In genomic region chr11:119322921-119323531, GRCh38 we compare ENCODE assay signal across 1 cellular context.
A peak's percentile ranks its signal among the peaks of the same experiment; 100 is the strongest.
TF ChIP-seq lines count a peak whose summit lies in the region.

No MANE protein-coding gene starts in this region.

TF ChIP-seq in HepG2, 621 proteins besides CTCF, POLR2A, EP300 and RAD21:
- no peak for TF ChIP-seq ZMAT3 (CRISPR knock-in tag; conservative IDR thresholded peaks at IDR 0.05)
- TF ChIP-seq MIXL1 (CRISPR knock-in tag; IDR thresholded peaks at IDR 0.05), result no peak
- TF ChIP-seq AFF4 (CRISPR knock-in tag; IDR thresholded peaks at IDR 0.05), result no peak
- no peak for TF ChIP-seq NFKB2 (CRISPR knock-in tag; IDR thresholded peaks at IDR 0.05; ENCODE audit: borderline replicate concordance)
- TF ChIP-seq ZSCAN30 (CRISPR knock-in tag; IDR thresholded peaks at IDR 0.05), result no peak
- no peak for TF ChIP-seq SETDB1 (CRISPR knock-in tag; IDR thresholded peaks at IDR 0.05; ENCODE audit: borderline replicate concordance)
- peak; percentile 60; the same call in 1 of the 2 replicates for TF ChIP-seq CHD4 (IDR thresholded peaks at IDR 0.05; ENCODE audit: borderline replicate concordance, low read length)
- no peak for TF ChIP-seq ZNF10 (CRISPR knock-in tag; IDR thresholded peaks at IDR 0.05; ENCODE audit: borderline replicate concordance, low read depth)
- TF ChIP-seq KLF13 (CRISPR knock-in tag; IDR thresholded peaks at IDR 0.05), result no peak
- no peak for TF ChIP-seq NFE2 (CRISPR knock-in tag; IDR thresholded peaks at IDR 0.05)
- no peak for TF ChIP-seq REL (CRISPR knock-in tag; conservative IDR thresholded peaks at IDR 0.05)
- no peak for TF ChIP-seq NFIC (IDR thresholded peaks at IDR 0.05; ENCODE audit: low read length)
- TF ChIP-seq ZC3H13 (CRISPR knock-in tag; IDR thresholded peaks at IDR 0.05), result 0 out of 2 replicates have a peak, but pooled peaks have one; percentile 27
- no peak for TF ChIP-seq ZNF24 (IDR thresholded peaks at IDR 0.05)
- no peak for TF ChIP-seq ZNF577 (CRISPR knock-in tag; IDR thresholded peaks at IDR 0.05; ENCODE audit: borderline replicate concordance, low read depth)
- TF ChIP-seq ZNF501 (CRISPR knock-in tag; IDR thresholded peaks at IDR 0.05), result 0 out of 2 replicates have a peak, but pooled peaks have one; percentile 28
- TF ChIP-seq ZNF512 (CRISPR knock-in tag; IDR thresholded peaks at IDR 0.05), result no peak
- TF ChIP-seq ZNF7 (CRISPR knock-in tag; IDR thresholded peaks at IDR 0.05), result no peak
- no peak for TF ChIP-seq ZNF337 (CRISPR knock-in tag; IDR thresholded peaks at IDR 0.05; ENCODE audit: borderline replicate concordance, low read depth)
- TF ChIP-seq TARDBP (CRISPR knock-in tag; IDR thresholded peaks at IDR 0.05), result no peak
- TF ChIP-seq RARG (CRISPR knock-in tag; IDR thresholded peaks at IDR 0.05; ENCODE audit: low read depth), result no peak
- no peak for TF ChIP-seq ARHGAP35 (CRISPR knock-in tag; IDR thresholded peaks at IDR 0.05; ENCODE audit: borderline replicate concordance)
- TF ChIP-seq RBAK (CRISPR knock-in tag; IDR thresholded peaks at IDR 0.05), result no peak
- no peak for TF ChIP-seq PLSCR1 (CRISPR knock-in tag; IDR thresholded peaks at IDR 0.05; ENCODE audit: borderline replicate concordance)
- TF ChIP-seq PATZ1 (CRISPR knock-in tag; IDR thresholded peaks at IDR 0.05), result no peak
- TF ChIP-seq AKAP8 (CRISPR knock-in tag; IDR thresholded peaks at IDR 0.05), result no peak
- no peak for TF ChIP-seq ZNF274 (CRISPR knock-in tag; IDR thresholded peaks at IDR 0.05)
- TF ChIP-seq ZFP91 (CRISPR knock-in tag; IDR thresholded peaks at IDR 0.05; ENCODE audit: borderline replicate concordance), result 0 out of 2 replicates have a peak, but pooled peaks have one; percentile 21
- TF ChIP-seq ZNF382 (CRISPR knock-in tag; IDR thresholded peaks at IDR 0.05; ENCODE audit: borderline replicate concordance), result no peak
- TF ChIP-seq KAT8 (CRISPR knock-in tag; IDR thresholded peaks at IDR 0.05), result no peak
- no peak for TF ChIP-seq ZBTB21 (CRISPR knock-in tag; IDR thresholded peaks at IDR 0.05)
- no peak for TF ChIP-seq FOXO1 (CRISPR knock-in tag; IDR thresholded peaks at IDR 0.05)
- 0 out of 2 replicates have a peak, but pooled peaks have one; percentile 14 for TF ChIP-seq HNF1B (CRISPR knock-in tag; IDR thresholded peaks at IDR 0.05)
- no peak for TF ChIP-seq ZSCAN5A (CRISPR knock-in tag; IDR thresholded peaks at IDR 0.05; ENCODE audit: borderline replicate concordance)
- no peak for TF ChIP-seq U2AF1 (optimal IDR thresholded peaks at IDR 0.05; ENCODE audit: low read depth, low read length)
- TF ChIP-seq IRF2 (CRISPR knock-in tag; IDR thresholded peaks at IDR 0.05), result no peak
- TF ChIP-seq NAIF1 (CRISPR knock-in tag; IDR thresholded peaks at IDR 0.05; ENCODE audit: borderline replicate concordance), result no peak
- TF ChIP-seq ZNF691 (CRISPR knock-in tag; IDR thresholded peaks at IDR 0.05; ENCODE audit: borderline replicate concordance, low read depth), result no peak
- no peak for TF ChIP-seq ZGPAT (CRISPR knock-in tag; IDR thresholded peaks at IDR 0.05)
- TF ChIP-seq AGO1 (IDR thresholded peaks at IDR 0.05; ENCODE audit: low read depth, low read length, poor library complexity, severe bottlenecking), result no peak
TF ChIP-seq in HepG2: peak in this region for 5.
